ENCODE assay signal across 9 cellular contexts in genomic region chr3:70982274-70982673, GRCh38.
DNase-seq lines count a peak whose midpoint lies in the region; ATAC-seq and TF ChIP-seq lines count a peak whose summit lies in the region.
"Had no signal": no experiment of that assay in that cellular context is flagged by ENCODE, and none has a peak within 500 bp of the region (broad histone marks: within the 10 kb centered on the region; RNA-seq: fewer than 3 reads in every experiment).

No MANE protein-coding gene starts in this region.

- H3K27me3 Mint-ChIP-seq in stimulated activated memory B cell treated with anti-CD40 and anti-IgM and Interleukin-4, amounts not matched to agents 10 μg/mL and 1 μg/mL and 100 μg/mL, for 72 hours, result no peaks in the 10 kb centered on the region

- no peak for ATAC-seq in stimulated activated memory B cell treated with anti-CD40 and anti-IgM and Interleukin-4, amounts not matched to agents 10 μg/mL and 1 μg/mL and 100 μg/mL, for 72 hours
- ATAC-seq in GM21367 (IDR thresholded peaks at IDR 0.05; ENCODE audit: unreplicated experiment) (no peak), HG03432 (IDR thresholded peaks at IDR 0.05; ENCODE audit: unreplicated experiment) (no peak), HG03442 (IDR thresholded peaks at IDR 0.05; ENCODE audit: unreplicated experiment) (no peak)

- H3K9me3 ChIP-seq in HUES48 (ENCODE audit: control insufficient read depth, insufficient read depth, low read length) (no peaks in the 10 kb centered on the region), adipocyte (ENCODE audit: control insufficient read depth, low read length) (no peaks in the 10 kb centered on the region), right atrium auricular region (no peaks in the 10 kb centered on the region)

- peak overlapping the region; percentile 84 for H3K27ac Mint-ChIP-seq in stimulated activated memory B cell treated with anti-CD40 and anti-IgM and Interleukin-4, amounts not matched to agents 10 μg/mL and 1 μg/mL and 100 μg/mL, for 72 hours

- no peaks in the 10 kb centered on the region for H3K27me3 ChIP-seq in HUES48 (ENCODE audit: control insufficient read depth, insufficient read depth, low read length)
- no peaks in the 10 kb centered on the region for H3K27me3 ChIP-seq in adipocyte (replicated peaks; ENCODE audit: control insufficient read depth, insufficient read depth, low read length)
- H3K27me3 ChIP-seq in right atrium auricular region, result no peaks in the 10 kb centered on the region

- TF ChIP-seq CTCF in right atrium auricular region (IDR thresholded peaks at IDR 0.05), result no peak

- H3K4me3 ChIP-seq in HUES48 (ENCODE audit: low read depth, low read length) (no peak overlapping the region), adipocyte (ENCODE audit: low read length) (peak overlapping the region; percentile 63), right atrium auricular region (no peak overlapping the region)

- H3K9ac ChIP-seq in HUES48 (ENCODE audit: low read depth, low read length) (no peak overlapping the region), adipocyte (ENCODE audit: low read length) (peak overlapping the region; percentile 85)

- H3K27ac ChIP-seq in HUES48 (ENCODE audit: low read depth, low read length), result peak overlapping the region; percentile 48
- peak overlapping the region; percentile 74 to 76 for H3K27ac ChIP-seq in right atrium auricular region

- no peak overlapping the region for H3K4me3 Mint-ChIP-seq in stimulated activated memory B cell treated with anti-CD40 and anti-IgM and Interleukin-4, amounts not matched to agents 10 μg/mL and 1 μg/mL and 100 μg/mL, for 72 hours

- H3K4me1 Mint-ChIP-seq in stimulated activated memory B cell treated with anti-CD40 and anti-IgM and Interleukin-4, amounts not matched to agents 10 μg/mL and 1 μg/mL and 100 μg/mL, for 72 hours, result peaks cover 38% of the 10 kb centered on the region

- H3K36me3 Mint-ChIP-seq in stimulated activated memory B cell treated with anti-CD40 and anti-IgM and Interleukin-4, amounts not matched to agents 10 μg/mL and 1 μg/mL and 100 μg/mL, for 72 hours, result peaks cover 77% of the 10 kb centered on the region

- peaks cover 29% of the 10 kb centered on the region for H3K4me1 ChIP-seq in HUES48 (ENCODE audit: control insufficient read depth, insufficient read depth, low read length)
- peaks cover 33% of the 10 kb centered on the region for H3K4me1 ChIP-seq in adipocyte (ENCODE audit: control insufficient read depth, insufficient read depth, low read length)
- peaks cover 0 to 58% of the 10 kb centered on the region in 2 donors for H3K4me1 ChIP-seq in right atrium auricular region

- peak; percentile 62 for DNase-seq in adipocyte (ENCODE audit: low read depth)
- no peak for DNase-seq in right atrium auricular region (ENCODE audit: low spot score)
- no peak for DNase-seq in NCI-H1417 treated with DMSO at 0.1 percent for 48 hours (lab: John Stamatoyannopoulos, UW)
- DNase-seq: NCI-H526 had no signal

- peaks cover 20% of the 10 kb centered on the region for H3K36me3 ChIP-seq in HUES48 (ENCODE audit: control insufficient read depth, insufficient read depth, low read length)
- H3K36me3 ChIP-seq in adipocyte (ENCODE audit: control insufficient read depth, insufficient read depth, low read length, severe bottlenecking), result peaks cover 35% of the 10 kb centered on the region
- peaks cover 40% of the 10 kb centered on the region for H3K36me3 ChIP-seq in right atrium auricular region

- no peaks in the 10 kb centered on the region for H3K9me3 Mint-ChIP-seq in stimulated activated memory B cell treated with anti-CD40 and anti-IgM and Interleukin-4, amounts not matched to agents 10 μg/mL and 1 μg/mL and 100 μg/mL, for 72 hours
